Comparison of ENCODE assay signal across 8 cellular contexts in genomic region chr16:50326835-50327465, GRCh38. TPM values are rescaled to one million over a fixed set of nuclear protein-coding genes. Genes with fewer than 3 reads are reported as not detected.
DNase-seq lines count a peak whose midpoint lies in the region; ATAC-seq and TF ChIP-seq lines count a peak whose summit lies in the region.

No MANE protein-coding gene starts in this region.

- peak; percentile 62 for ATAC-seq in GM18517 (IDR thresholded peaks at IDR 0.05; ENCODE audit: unreplicated experiment)
- ATAC-seq in HG03442 (IDR thresholded peaks at IDR 0.05; ENCODE audit: unreplicated experiment): peak; percentile 70

- POLR2A ChIA-PET in AG04449 (lab: Yijun Ruan, JAX): no interaction called here

- no peaks in the 10 kb centered on the region for H3K4me1 Mint-ChIP-seq in neural crest cell

- DNase-seq in AG04449 (ENCODE audit: low read depth, low spot score) (no peak), neural crest cell (ENCODE audit: low read depth, low spot score) (no peak), NCI-H226 (no peak), retina (no peak)
- DNase-seq in activated CD4-positive, alpha-beta T cell treated with anti-CD3 and anti-CD28 coated beads for 4 hours: peak; percentile 40 to 69
- peak; percentile 49 for DNase-seq in effector CD8-positive, alpha-beta T cell (lab: John Stamatoyannopoulos, UW)

- H3K36me3 Mint-ChIP-seq in neural crest cell (ENCODE audit: low read depth): peaks cover 12% of the 10 kb centered on the region

- H3K9me3 Mint-ChIP-seq in neural crest cell: no peaks in the 10 kb centered on the region

- no peak overlapping the region for H3K4me3 ChIP-seq in AG04449 (ENCODE audit: low read depth, low read length)

- CTCF ChIA-PET in AG04449 (lab: Yijun Ruan, JAX): interaction anchor here (0.5 to 4.8 kb wide), 21 partner anchors 10 to 1238 kb away, joined by 3 to 46 read pairs (median 4); no protein-coding TSS in a partner anchor

- H3K4me3 Mint-ChIP-seq in neural crest cell: no peak overlapping the region

- H3K27ac Mint-ChIP-seq in neural crest cell (ENCODE audit: unreplicated experiment): no peak overlapping the region

- no peaks in the 10 kb centered on the region for H3K27me3 Mint-ChIP-seq in neural crest cell (ENCODE audit: low read depth)

- TF ChIP-seq CTCF in AG04449 (IDR thresholded peaks at IDR 0.05; ENCODE audit: insufficient read depth, low read length, missing control alignments): peak; percentile 48
- TF ChIP-seq CTCF in neural crest cell (conservative IDR thresholded peaks at IDR 0.05): peak; percentile 65

RNA-seq across cellular contexts. Expression of gene BRD7, which starts 41.8 kb away (rescaled TPM):
- total RNA-seq in neural crest cell: 130 and 163 TPM in 2 replicates

Comparison
In these comparisons a context has a peak if more than half of its experiments do, and no peak if none do; other contexts are left out.
1. DNase-seq: peak in activated CD4-positive, alpha-beta T cell treated with anti-CD3 and anti-CD28 coated beads for 4 hours (2 of 2) and effector CD8-positive, alpha-beta T cell (single experiment); none in AG04449 (single experiment), neural crest cell (single experiment), NCI-H226 (single experiment) and retina (single experiment).